ENCODE assay signal across 10 cellular contexts in genomic region chr11:44595964-44596381, GRCh38. TPM values are rescaled to one million over a fixed set of nuclear protein-coding genes. Genes with fewer than 3 reads are reported as not detected.
A peak's percentile ranks its signal among the peaks of the same experiment; 100 is the strongest.
DNase-seq lines count a peak whose midpoint lies in the region; ATAC-seq and TF ChIP-seq lines count a peak whose summit lies in the region.
"Had no signal": no experiment of that assay in that cellular context is flagged by ENCODE, and none has a peak within 500 bp of the region (broad histone marks: within the 10 kb centered on the region; RNA-seq: fewer than 3 reads in every experiment).

No MANE protein-coding gene starts in this region.

- H3K9me3 ChIP-seq in right lobe of liver: no peaks in the 10 kb centered on the region

- peak overlapping the region; percentile 2 for H3K27ac ChIP-seq in angular gyrus (ENCODE audit: low read depth, low read length)
- H3K27ac ChIP-seq in right lobe of liver: peak overlapping the region; percentile 4 to 53 (median 24)
- peak overlapping the region; percentile 62 for H3K27ac ChIP-seq in substantia nigra (ENCODE audit: low read depth, low read length, poor library complexity, severe bottlenecking)
- H3K27ac ChIP-seq: 22Rv1 had no signal

- H3K27me3 ChIP-seq in right lobe of liver: no peaks in the 10 kb centered on the region

- peak; percentile 54 for DNase-seq in DMS 273 (lab: John Stamatoyannopoulos, UW; ENCODE audit: unreplicated experiment)
- no peak for DNase-seq in DMS 273 treated with DMSO at 0.1 percent for 48 hours (lab: John Stamatoyannopoulos, UW)
- DNase-seq in right lobe of liver: peak; percentile 76 to 92 (median 87)
- DNase-seq in substantia nigra (lab: John Stamatoyannopoulos, UW): peak in 47 of 49 donors; percentile 19 to 87 (median 65)
- DNase-seq in NCI-H226: no peak
- DNase-seq: activated gamma-delta T cell had no signal

- ATAC-seq in right lobe of liver (peak; percentile 87 to 91 (median 90)), HG03097 (IDR thresholded peaks at IDR 0.05; ENCODE audit: low FRiP score, unreplicated experiment) (no peak), GM19324 (IDR thresholded peaks at IDR 0.05; ENCODE audit: low FRiP score, unreplicated experiment) (no peak)

- no peak for TF ChIP-seq POLR2A in right lobe of liver (IDR thresholded peaks at IDR 0.05)

- H3K4me1 ChIP-seq in right lobe of liver: peaks cover 0 to 23% (median 4%) of the 10 kb centered on the region in 4 donors

- intact Hi-C loops in right lobe of liver (cut with DNase I): no loop called here

- WGBS in right lobe of liver (ENCODE audit: insufficient coverage, low coverage, low lambda C conversion rate, missing lambda C conversion rate): 23% methylated on average over 10 of the region's 10 CpGs

- TF ChIP-seq CTCF in right lobe of liver (IDR thresholded peaks at IDR 0.05): no peak

- H3K36me3 ChIP-seq in right lobe of liver: no peaks in the 10 kb centered on the region

- H3K4me3 ChIP-seq in right lobe of liver: no peak overlapping the region

RNA-seq across cellular contexts. Expression of gene CD82, which starts 30.5 kb away (rescaled TPM):
- 10 to 100 TPM; 18.9 to 69.4 (median 48.6) TPM for total RNA-seq in right lobe of liver

Comparison
In these comparisons a context has a peak if more than half of its experiments do, and no peak if none do; other contexts are left out.
1. DNase-seq: peak in DMS 273 (single experiment), right lobe of liver (3 of 3) and substantia nigra (47 of 49); none in DMS 273 treated with DMSO at 0.1 percent for 48 hours (single experiment) and NCI-H226 (single experiment).
2. H3K27ac ChIP-seq: peak in every context shown above with its lines; median percentile 62 in substantia nigra; 24 in right lobe of liver; 2 in angular gyrus.
3. ATAC-seq: peak in right lobe of liver (4 of 4); none in HG03097 (single experiment) and GM19324 (single experiment).